Comparison of ENCODE assay signal across 27 cellular contexts in the genomic region with DNA sequence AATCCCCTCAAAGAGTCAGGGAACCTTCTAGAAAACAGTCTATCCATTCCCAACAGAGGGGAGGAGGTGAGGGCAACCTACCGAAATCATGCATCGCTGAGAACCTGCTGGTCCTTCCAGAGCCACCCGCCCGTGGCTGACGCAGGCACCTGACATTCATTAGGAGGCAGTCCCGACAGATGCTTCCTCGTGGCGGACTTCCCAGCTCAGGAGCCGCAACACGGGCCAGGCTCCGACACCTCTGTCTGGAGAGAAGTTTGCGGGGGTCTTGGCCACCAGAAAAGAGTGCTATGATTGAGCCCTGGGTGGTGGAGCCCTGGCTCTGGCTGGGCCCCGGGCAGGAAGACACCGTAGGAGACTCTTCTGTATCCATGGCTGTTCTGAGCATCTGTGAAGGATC.
DNase-seq lines count a peak whose midpoint lies in the region; ATAC-seq and TF ChIP-seq lines count a peak whose summit lies in the region.
"Had no signal": no experiment of that assay in that cellular context is flagged by ENCODE, and none has a peak within 500 bp of the region (broad histone marks: within the 10 kb centered on the region; RNA-seq: fewer than 3 reads in every experiment).

No MANE protein-coding gene starts in this region.

- no peak overlapping the region for H3K4me3 ChIP-seq in heart left ventricle
- H3K4me3 ChIP-seq in dorsolateral prefrontal cortex: no peak overlapping the region
- no peak overlapping the region for H3K4me3 ChIP-seq in neural progenitor cell
- no peak overlapping the region for H3K4me3 ChIP-seq in thyroid gland (replicated peaks in 1 of 3)
- H3K4me3 ChIP-seq in BE2C (ENCODE audit: low read depth, low read length): no peak overlapping the region
- H3K4me3 ChIP-seq: gastrocnemius medialis had no signal

- H3K79me2 ChIP-seq in neural progenitor cell (ENCODE audit: low read depth): no peaks in the 10 kb centered on the region

- no peak overlapping the region for H3K4me2 ChIP-seq in neural progenitor cell

- H3K4me3 Mint-ChIP-seq in neural progenitor cell: no peak overlapping the region
- H3K4me3 Mint-ChIP-seq: activated CD4-positive, alpha-beta T cell treated with anti-CD3 and anti-CD28 coated beads, Interleukin-2, amount 10 ng/mL, durations not matched to agents 24 days and 14 days; activated naive CD8-positive, alpha-beta T cell treated with anti-CD3 and anti-CD28 coated beads for 36 hours; IgD-negative memory B cell; immature natural killer cell; T-cell had no signal

- ATAC-seq in heart left ventricle (no peak), Right ventricle myocardium superior (ENCODE audit: poor library complexity) (no peak), GM21390 (IDR thresholded peaks at IDR 0.05; ENCODE audit: unreplicated experiment) (no peak)
- ATAC-seq: gastrocnemius medialis, T-cell had no signal

- intact Hi-C loops in heart left ventricle (cut with DNase I) (no loop called here), Right ventricle myocardium superior (cut with DNase I) (no loop called here), dorsolateral prefrontal cortex (cut with DNase I) (no loop called here), thyroid gland (cut with DNase I) (no loop called here)

- H3K27me3 Mint-ChIP-seq in neural progenitor cell (ENCODE audit: insufficient read depth, low read depth): peaks cover 22% of the 10 kb centered on the region
- H3K27me3 Mint-ChIP-seq: activated CD4-positive, alpha-beta T cell treated with anti-CD3 and anti-CD28 coated beads, Interleukin-2, amount 10 ng/mL, durations not matched to agents 24 days and 14 days had no signal

- H4K20me1 ChIP-seq in neural progenitor cell (ENCODE audit: low read depth): no peaks in the 10 kb centered on the region

- peak overlapping the region in 8 of 12 donors; percentile 27 to 88 (median 66) for H3K27ac ChIP-seq in heart left ventricle
- peak overlapping the region in 47 of 59 donors; percentile 2 to 92 (median 73) for H3K27ac ChIP-seq in dorsolateral prefrontal cortex
- H3K27ac ChIP-seq in neural progenitor cell: no peak overlapping the region
- H3K27ac ChIP-seq in thyroid gland: peak overlapping the region; percentile 36 to 89 (median 71)
- H3K27ac ChIP-seq: gastrocnemius medialis had no signal

- DNase-seq in heart left ventricle: no peak
- DNase-seq in Right ventricle myocardium superior: no peak
- DNase-seq in dorsolateral prefrontal cortex: no peak
- no peak for DNase-seq in neural progenitor cell (ENCODE audit: low spot score)
- DNase-seq in thyroid gland: peak; percentile 92
- DNase-seq in BE2C: no peak
- no peak for DNase-seq in OCI-M1 (lab: John Stamatoyannopoulos, UW)
- DNase-seq: 8988T; activated CD4-positive, alpha-beta T cell treated with anti-CD3 and anti-CD28 coated beads, Interleukin-2, amount 10 ng/mL, durations not matched to agents 24 days and 14 days; activated gamma-delta T cell; activated naive CD8-positive, alpha-beta T cell treated with anti-CD3 and anti-CD28 coated beads for 36 hours; activated T-cell treated with anti-CD3 and anti-CD28 coated beads, Interleukin-2, amount 50 U/mL, for 1 hour; DND-41; gastrocnemius medialis; GF-D8; GOT3; immature natural killer cell; mesendoderm; NCI-H146; NCI-H2107; NCI-H345; NCI-H69; stimulated activated CD4-positive, alpha-beta T cell treated with anti-CD3 and anti-CD28 coated beads, Interleukin-15, amount 100 ng/mL, for 24 hours; stimulated activated CD4-positive, alpha-beta T cell treated with anti-CD3 and anti-CD28 coated beads, Interleukin-4, amount 100 ng/mL, for 4 hours; T-cell had no signal

- WGBS in heart left ventricle, 4 donors: 86 to 90% (median 88%) methylated on average over 11 to 14 of the region's 14 CpGs
- WGBS in thyroid gland, 2 donors: 56 to 69% methylated on average over 6 to 12 of the region's 14 CpGs

- peaks cover 61% of the 10 kb centered on the region for H3K4me1 Mint-ChIP-seq in neural progenitor cell
- H3K4me1 Mint-ChIP-seq: IgD-negative memory B cell had no signal

- no peaks in the 10 kb centered on the region for H3K9me3 ChIP-seq in heart left ventricle
- H3K9me3 ChIP-seq in neural progenitor cell (ENCODE audit: low read depth): no peaks in the 10 kb centered on the region
- H3K9me3 ChIP-seq in thyroid gland: no peaks in the 10 kb centered on the region
- H3K9me3 ChIP-seq in BE2C: no peaks in the 10 kb centered on the region
- H3K9me3 ChIP-seq: gastrocnemius medialis had no signal

- TF ChIP-seq CTCF in heart left ventricle (IDR thresholded peaks at IDR 0.05): no peak
- TF ChIP-seq CTCF in dorsolateral prefrontal cortex (IDR thresholded peaks at IDR 0.05 in 54 of 56, conservative IDR thresholded peaks at IDR 0.05 in 2 of 56; ENCODE audit: low read depth in 1 of 56, partially characterized antibody in 56 of 56): no peak
- TF ChIP-seq CTCF in neural progenitor cell (IDR thresholded peaks at IDR 0.05): no peak
- no peak for TF ChIP-seq CTCF in thyroid gland (IDR thresholded peaks at IDR 0.05)
- TF ChIP-seq CTCF in BE2C (IDR thresholded peaks at IDR 0.05; ENCODE audit: low read depth, low read length): no peak

- no peaks in the 10 kb centered on the region for H3F3A ChIP-seq in neural progenitor cell (ENCODE audit: low read depth)

- no peaks in the 10 kb centered on the region for H3K36me3 Mint-ChIP-seq in neural progenitor cell
- H3K36me3 Mint-ChIP-seq: activated naive CD8-positive, alpha-beta T cell treated with anti-CD3 and anti-CD28 coated beads for 36 hours; T-cell had no signal

- H3K4me1 ChIP-seq in heart left ventricle: peaks cover 0 to 51% (median 25%) of the 10 kb centered on the region in 12 donors
- H3K4me1 ChIP-seq in neural progenitor cell: peaks cover 5% of the 10 kb centered on the region
- H3K4me1 ChIP-seq in thyroid gland: peaks cover 39 to 47% of the 10 kb centered on the region in 2 donors
- no peaks in the 10 kb centered on the region for H3K4me1 ChIP-seq in BE2C
- H3K4me1 ChIP-seq: gastrocnemius medialis had no signal

- no peak overlapping the region for H3K9ac ChIP-seq in neural progenitor cell

- no peak for TF ChIP-seq POLR2A in heart left ventricle (IDR thresholded peaks at IDR 0.05)
- TF ChIP-seq POLR2A in thyroid gland (IDR thresholded peaks at IDR 0.05): peak in 1 of 2 donors; percentile 33

- peak overlapping the region; percentile 63 for H3K27ac Mint-ChIP-seq in neural progenitor cell
- H3K27ac Mint-ChIP-seq: activated CD4-positive, alpha-beta T cell treated with anti-CD3 and anti-CD28 coated beads, Interleukin-2, amount 10 ng/mL, durations not matched to agents 24 days and 14 days; activated naive CD8-positive, alpha-beta T cell treated with anti-CD3 and anti-CD28 coated beads for 36 hours; IgD-negative memory B cell; immature natural killer cell; T-cell had no signal

- H2AFZ ChIP-seq in neural progenitor cell (replicated peaks): no peak overlapping the region

- peaks cover 5% of the 10 kb centered on the region for H3K9me3 Mint-ChIP-seq in neural progenitor cell
- H3K9me3 Mint-ChIP-seq: activated naive CD8-positive, alpha-beta T cell treated with anti-CD3 and anti-CD28 coated beads for 36 hours; immature natural killer cell; T-cell had no signal

- H3K27me3 ChIP-seq in heart left ventricle: no peaks in the 10 kb centered on the region
- H3K27me3 ChIP-seq in dorsolateral prefrontal cortex: no peaks in the 10 kb centered on the region
- no peaks in the 10 kb centered on the region for H3K27me3 ChIP-seq in neural progenitor cell
- H3K27me3 ChIP-seq in thyroid gland: no peaks in the 10 kb centered on the region
- peaks cover 7% of the 10 kb centered on the region; the same call in 1 of the 2 replicates for H3K27me3 ChIP-seq in BE2C

- H3K36me3 ChIP-seq in heart left ventricle (no peaks in the 10 kb centered on the region), neural progenitor cell (no peaks in the 10 kb centered on the region), thyroid gland (no peaks in the 10 kb centered on the region), BE2C (no peaks in the 10 kb centered on the region)
- H3K36me3 ChIP-seq: gastrocnemius medialis had no signal

Comparison
In these comparisons a context has a peak if more than half of its experiments do, and no peak if none do; other contexts are left out.
1. DNase-seq: peak in thyroid gland (2 of 2); none in heart left ventricle (0 of 5), Right ventricle myocardium superior (single experiment), dorsolateral prefrontal cortex (0 of 10), neural progenitor cell (single experiment), BE2C (single experiment) and OCI-M1 (single experiment).